In the genomic region with DNA sequence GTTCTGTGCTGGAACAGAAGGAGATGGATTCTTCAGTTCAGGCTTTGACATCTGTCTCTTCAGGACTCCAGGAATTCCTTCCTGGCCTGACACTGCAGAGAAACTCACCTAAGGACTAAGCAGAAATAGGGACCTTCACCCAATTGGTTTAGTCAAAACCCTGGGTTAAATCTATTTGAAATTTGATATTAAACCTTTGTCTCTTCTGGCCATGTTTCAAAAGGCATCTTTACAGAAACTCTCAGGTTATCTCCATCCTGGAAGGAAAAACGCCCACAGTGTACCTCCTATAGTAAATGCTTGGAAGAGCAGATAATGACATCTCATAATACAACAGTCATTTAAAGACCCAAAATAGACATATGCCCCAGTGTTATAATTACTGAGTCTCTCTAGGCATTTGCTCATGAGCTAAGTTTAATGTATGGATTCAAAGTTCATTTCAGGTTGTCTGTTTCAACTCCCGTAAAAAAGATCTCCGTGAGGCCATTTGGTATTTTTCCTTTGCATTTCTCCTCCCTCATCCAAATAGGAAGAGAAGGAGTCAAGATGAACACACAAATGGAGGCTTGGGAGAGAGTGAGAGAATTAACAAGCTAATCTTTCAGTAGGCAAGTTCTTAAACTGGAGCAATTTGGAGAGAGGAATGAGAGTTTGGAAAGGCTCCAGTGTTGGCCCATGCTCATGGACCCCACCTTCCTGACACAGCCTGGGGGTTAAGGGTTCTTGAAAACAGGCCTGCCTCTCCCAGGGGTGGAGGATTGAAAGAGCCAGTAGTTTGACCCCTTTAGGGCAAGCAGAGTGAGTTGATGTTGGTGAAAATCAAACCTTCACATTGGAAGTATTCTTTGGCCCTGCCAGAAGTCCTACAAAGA, we compare ENCODE assay signal across 10 cellular contexts. TPM values are rescaled to one million over a fixed set of nuclear protein-coding genes. Genes with fewer than 3 reads are reported as not detected.
DNase-seq lines count a peak whose midpoint lies in the region; ATAC-seq and TF ChIP-seq lines count a peak whose summit lies in the region.
"Had no signal": no experiment of that assay in that cellular context is flagged by ENCODE, and none has a peak within 500 bp of the region (broad histone marks: within the 10 kb centered on the region; RNA-seq: fewer than 3 reads in every experiment).

No MANE protein-coding gene starts in this region.

- no peak overlapping the region for H3K27ac Mint-ChIP-seq in CD4-positive, CD25-positive, alpha-beta regulatory T cell
- peak overlapping the region in 1 of 2 donors; percentile 60 for H3K27ac Mint-ChIP-seq in natural killer cell treated with Interleukin-12 subunit alpha and Interleukin-12 subunit beta and Interleukin-15 and Interleukin-18, amount 100 ng/mL, for 72 hours

- H3K36me3 ChIP-seq in CD4-positive, CD25-positive, alpha-beta regulatory T cell (ENCODE audit: control insufficient read depth, insufficient read depth, low read length): no peaks in the 10 kb centered on the region
- H3K36me3 ChIP-seq in mucosa of descending colon (ENCODE audit: low read depth): no peaks in the 10 kb centered on the region
- H3K36me3 ChIP-seq: colonic mucosa had no signal

- H3K4me1 Mint-ChIP-seq in CD4-positive, CD25-positive, alpha-beta regulatory T cell: peaks cover 19 to 64% (median 48%) of the 10 kb centered on the region in 4 donors
- H3K4me1 Mint-ChIP-seq in natural killer cell treated with Interleukin-12 subunit alpha and Interleukin-12 subunit beta and Interleukin-15 and Interleukin-18, amount 100 ng/mL, for 72 hours (ENCODE audit: low read depth in 2 of 2): peaks cover 45 to 49% of the 10 kb centered on the region in 2 donors

- peaks cover 52% of the 10 kb centered on the region for H3K27me3 ChIP-seq in CD4-positive, CD25-positive, alpha-beta regulatory T cell (ENCODE audit: control insufficient read depth, insufficient read depth, low read length)

- H3K27ac ChIP-seq in CD4-positive, CD25-positive, alpha-beta regulatory T cell (ENCODE audit: insufficient read depth, low read length, poor library complexity, severe bottlenecking): no peak overlapping the region

- H3K36me3 Mint-ChIP-seq in CD4-positive, CD25-positive, alpha-beta regulatory T cell: no peaks in the 10 kb centered on the region
- H3K36me3 Mint-ChIP-seq in natural killer cell treated with Interleukin-12 subunit alpha and Interleukin-12 subunit beta and Interleukin-15 and Interleukin-18, amount 100 ng/mL, for 72 hours: no peaks in the 10 kb centered on the region

- no peak overlapping the region for H3K4me3 ChIP-seq in CD4-positive, CD25-positive, alpha-beta regulatory T cell (ENCODE audit: low read depth, low read length)
- H3K4me3 ChIP-seq in astrocyte of the cerebellum (ENCODE audit: low read depth, low read length): peak overlapping the region; percentile 50
- H3K4me3 ChIP-seq in mucosa of descending colon: no peak overlapping the region

- in situ Hi-C loops in astrocyte of the cerebellum (cut with HindIII; ENCODE audit: low sequenced_read_pairs): no loop called here

- intact Hi-C loops in Right ventricle myocardium inferior (cut with DNase I) (no loop called here), mucosa of descending colon (cut with DNase I, micrococcal nuclease) (no loop called here)

- no peak for ATAC-seq in CD4-positive, CD25-positive, alpha-beta regulatory T cell (ENCODE audit: low read depth in 2 of 2)
- ATAC-seq in natural killer cell treated with Interleukin-12 subunit alpha and Interleukin-12 subunit beta and Interleukin-15 and Interleukin-18, amount 100 ng/mL, for 72 hours: no peak
- no peak for ATAC-seq in Right ventricle myocardium inferior
- no peak for ATAC-seq in mucosa of descending colon

- DNase-seq in CD4-positive, CD25-positive, alpha-beta regulatory T cell: no peak
- DNase-seq in HT-29 (ENCODE audit: low spot score): peak; percentile 65
- DNase-seq in astrocyte of the cerebellum (ENCODE audit: low read depth): no peak
- DNase-seq in natural killer cell treated with Interleukin-12 subunit alpha and Interleukin-12 subunit beta and Interleukin-15 and Interleukin-18, amount 100 ng/mL, for 72 hours (ENCODE audit: low spot score): no peak
- no peak for DNase-seq in Right ventricle myocardium inferior (ENCODE audit: missing footprints)
- DNase-seq in mucosa of descending colon: no peak
- DNase-seq in GOT3 (lab: John Stamatoyannopoulos, UW): no peak
- DNase-seq: activated CD4-positive, alpha-beta T cell treated with anti-CD3 and anti-CD28 coated beads for 4 hours; colonic mucosa; SW 1271 had no signal

- peaks cover 49% of the 10 kb centered on the region for H3K4me1 ChIP-seq in CD4-positive, CD25-positive, alpha-beta regulatory T cell (ENCODE audit: control insufficient read depth, insufficient read depth, low read length, poor library complexity, severe bottlenecking)
- peaks cover 54% of the 10 kb centered on the region for H3K4me1 ChIP-seq in mucosa of descending colon (ENCODE audit: low read depth)

- H3K27me3 Mint-ChIP-seq in CD4-positive, CD25-positive, alpha-beta regulatory T cell: peaks cover 100% of the 10 kb centered on the region
- peaks cover 25 to 53% of the 10 kb centered on the region in 2 donors for H3K27me3 Mint-ChIP-seq in natural killer cell treated with Interleukin-12 subunit alpha and Interleukin-12 subunit beta and Interleukin-15 and Interleukin-18, amount 100 ng/mL, for 72 hours

- no peaks in the 10 kb centered on the region for H3K9me3 ChIP-seq in CD4-positive, CD25-positive, alpha-beta regulatory T cell (ENCODE audit: control insufficient read depth in 2 of 2, low read length in 2 of 2)
- no peaks in the 10 kb centered on the region for H3K9me3 ChIP-seq in mucosa of descending colon
- H3K9me3 ChIP-seq: colonic mucosa had no signal

- H3K4me3 Mint-ChIP-seq in CD4-positive, CD25-positive, alpha-beta regulatory T cell: peak overlapping the region in 3 of 4 donors; percentile 40 to 92 (median 76)
- peak overlapping the region; percentile 97 for H3K4me3 Mint-ChIP-seq in natural killer cell treated with Interleukin-12 subunit alpha and Interleukin-12 subunit beta and Interleukin-15 and Interleukin-18, amount 100 ng/mL, for 72 hours

- peaks cover 0 to 2% (median 0%) of the 10 kb centered on the region in 7 donors for H3K9me3 Mint-ChIP-seq in CD4-positive, CD25-positive, alpha-beta regulatory T cell
- H3K9me3 Mint-ChIP-seq in natural killer cell treated with Interleukin-12 subunit alpha and Interleukin-12 subunit beta and Interleukin-15 and Interleukin-18, amount 100 ng/mL, for 72 hours: no peaks in the 10 kb centered on the region

- no peak for TF ChIP-seq CTCF in astrocyte of the cerebellum (IDR thresholded peaks at IDR 0.05; ENCODE audit: low read depth, low read length, missing control alignments)
- TF ChIP-seq CTCF in mucosa of descending colon (IDR thresholded peaks at IDR 0.05): no peak

RNA-seq across cellular contexts. Expression of gene HOXB4, which starts 5.8 kb away (rescaled TPM):
- 2.9 TPM for total RNA-seq in CD4-positive, CD25-positive, alpha-beta regulatory T cell
- under 1 TPM in 2 of 4 donors, not detected in 2; 0.16 to 0.18 TPM for polyA plus RNA-seq in CD4-positive, CD25-positive, alpha-beta regulatory T cell
- 14.5 and 15.5 TPM in 2 replicates for total RNA-seq in HT-29 (2014; rRNA removed; shearing (Covaris generic))
- 1 to 10 TPM; 6.9 to 8.2 TPM for total RNA-seq in natural killer cell treated with Interleukin-12 subunit alpha and Interleukin-12 subunit beta and Interleukin-15 and Interleukin-18, amount 100 ng/mL, for 72 hours
- total RNA-seq in Right ventricle myocardium inferior (0.38 TPM), mucosa of descending colon (10 to 100 TPM in 1 of 3 donors, 1 to 10 TPM in 2; 4.5 to 14.6 (median 5.3) TPM)

RNA-seq across cellular contexts. Expression of gene HOXB3, which starts 6.1 kb away (rescaled TPM):
- total RNA-seq in CD4-positive, CD25-positive, alpha-beta regulatory T cell: 8.1 TPM
- under 1 TPM in 2 of 4 donors, not detected in 2; 0.05 to 0.16 TPM for polyA plus RNA-seq in CD4-positive, CD25-positive, alpha-beta regulatory T cell
- total RNA-seq in HT-29 (2014; rRNA removed; shearing (Covaris generic)): 99.5 and 126 TPM in 2 replicates
- total RNA-seq in natural killer cell treated with Interleukin-12 subunit alpha and Interleukin-12 subunit beta and Interleukin-15 and Interleukin-18, amount 100 ng/mL, for 72 hours: 10 to 100 TPM in 1 of 2 donors, 1 to 10 TPM in 1; 9.0 to 15.4 TPM
- total RNA-seq in Right ventricle myocardium inferior (1.2 TPM), mucosa of descending colon (10 to 100 TPM; 42.4 to 64.8 (median 43.4) TPM)

RNA-seq across cellular contexts. Expression of gene HOXB5, which starts 9.6 kb away (rescaled TPM):
- total RNA-seq in CD4-positive, CD25-positive, alpha-beta regulatory T cell: not detected
- polyA plus RNA-seq in CD4-positive, CD25-positive, alpha-beta regulatory T cell: not detected
- 7.5 and 8.2 TPM in 2 replicates for total RNA-seq in HT-29 (2014; rRNA removed; shearing (Covaris generic))
- total RNA-seq in natural killer cell treated with Interleukin-12 subunit alpha and Interleukin-12 subunit beta and Interleukin-15 and Interleukin-18, amount 100 ng/mL, for 72 hours: under 1 TPM in 1 of 2 donors, not detected in 1; 0.70 TPM
- not detected for total RNA-seq in Right ventricle myocardium inferior
- 10 to 100 TPM; 16.2 to 29.3 (median 19.9) TPM for total RNA-seq in mucosa of descending colon

RNA-seq across cellular contexts. Expression of gene HOXB6, which starts 20.8 kb away (rescaled TPM):
- total RNA-seq in CD4-positive, CD25-positive, alpha-beta regulatory T cell: not detected
- not detected for polyA plus RNA-seq in CD4-positive, CD25-positive, alpha-beta regulatory T cell
- 160 and 174 TPM in 2 replicates for total RNA-seq in HT-29 (2014; rRNA removed; shearing (Covaris generic))
- 1 to 10 TPM; 1.9 to 2.2 TPM for total RNA-seq in natural killer cell treated with Interleukin-12 subunit alpha and Interleukin-12 subunit beta and Interleukin-15 and Interleukin-18, amount 100 ng/mL, for 72 hours
- total RNA-seq in Right ventricle myocardium inferior: 0.57 TPM
- 10 to 100 TPM; 41.3 to 68.8 (median 50.9) TPM for total RNA-seq in mucosa of descending colon

RNA-seq across cellular contexts. Expression of gene HOXB7, which starts 26.9 kb away (rescaled TPM):
- 2.1 TPM for total RNA-seq in CD4-positive, CD25-positive, alpha-beta regulatory T cell
- 1 to 10 TPM in 3 of 4 donors, under 1 TPM in 1; 0.77 to 7.2 (median 2.1) TPM for polyA plus RNA-seq in CD4-positive, CD25-positive, alpha-beta regulatory T cell
- total RNA-seq in HT-29 (2014; rRNA removed; shearing (Covaris generic)): 37.3 and 39.7 TPM in 2 replicates
- 1 to 10 TPM; 1.1 to 2.7 TPM for total RNA-seq in natural killer cell treated with Interleukin-12 subunit alpha and Interleukin-12 subunit beta and Interleukin-15 and Interleukin-18, amount 100 ng/mL, for 72 hours
- total RNA-seq in Right ventricle myocardium inferior (0.41 TPM), mucosa of descending colon (10 to 100 TPM; 10.9 to 29.1 (median 22.4) TPM)
